In the genomic region with DNA sequence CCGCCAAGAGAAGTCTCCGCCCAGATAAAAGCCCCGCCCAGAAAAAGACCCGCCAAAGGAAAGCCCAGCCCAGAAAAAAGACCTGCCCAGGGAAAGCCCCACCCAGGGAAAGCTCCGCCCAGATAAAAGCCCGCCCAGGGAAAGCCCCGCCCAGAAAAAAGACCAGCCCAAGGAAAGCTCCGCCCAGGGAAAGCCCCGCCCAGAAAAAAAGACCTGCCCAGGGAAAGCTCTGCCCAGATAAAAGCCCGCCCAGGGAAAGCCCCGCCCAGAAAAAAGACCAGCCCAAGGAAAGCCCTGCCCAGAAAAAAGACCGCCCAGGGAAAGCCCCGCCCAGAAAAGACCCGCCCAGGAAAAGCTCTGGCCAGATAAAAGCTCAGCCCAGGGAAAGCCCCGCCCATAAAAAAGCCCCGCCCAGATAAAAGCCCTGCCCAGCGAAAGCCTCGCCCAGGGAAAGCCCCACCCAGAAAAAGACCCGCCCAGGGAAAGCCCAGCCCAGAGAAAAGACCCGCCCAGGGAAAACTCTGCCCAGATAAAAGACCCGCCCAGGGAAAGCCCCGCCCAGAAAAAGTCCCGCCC, we compare ENCODE assay signal across 9 cellular contexts. TPM values are rescaled to one million over a fixed set of nuclear protein-coding genes. Genes with fewer than 3 reads are reported as not detected.
DNase-seq lines count a peak whose midpoint lies in the region; ATAC-seq and TF ChIP-seq lines count a peak whose summit lies in the region.
"Had no signal": no experiment of that assay in that cellular context is flagged by ENCODE, and none has a peak within 500 bp of the region (broad histone marks: within the 10 kb centered on the region; RNA-seq: fewer than 3 reads in every experiment).

No MANE protein-coding gene starts in this region.

- H3K9me3 Mint-ChIP-seq in WTC11 = no peaks in the 10 kb centered on the region
- H3K9me3 Mint-ChIP-seq in stimulated activated naive CD8-positive, alpha-beta T cell treated with anti-CD3 and anti-CD28 coated beads, Interleukin-15, amount 100 ng/mL, for 72 hours = no peaks in the 10 kb centered on the region

- H3K4me1 Mint-ChIP-seq in WTC11 = no peaks in the 10 kb centered on the region; the same call in 1 of the 2 replicates
- peaks cover 22% of the 10 kb centered on the region for H3K4me1 Mint-ChIP-seq in stimulated activated naive CD8-positive, alpha-beta T cell treated with anti-CD3 and anti-CD28 coated beads, Interleukin-15, amount 100 ng/mL, for 72 hours

- TF ChIP-seq CTCF in WTC11 (IDR thresholded peaks at IDR 0.05) = no peak

- H3K27me3 Mint-ChIP-seq in WTC11 (ENCODE audit: low read depth) = peaks cover 14% of the 10 kb centered on the region
- peaks cover 43% of the 10 kb centered on the region for H3K27me3 Mint-ChIP-seq in stimulated activated naive CD8-positive, alpha-beta T cell treated with anti-CD3 and anti-CD28 coated beads, Interleukin-15, amount 100 ng/mL, for 72 hours

- no peaks in the 10 kb centered on the region for H3K9me3 ChIP-seq in HAP-1

- peak; percentile 33 for ATAC-seq in WTC11
- ATAC-seq in stimulated activated naive CD8-positive, alpha-beta T cell treated with anti-CD3 and anti-CD28 coated beads, Interleukin-15, amount 100 ng/mL, for 72 hours = peak; percentile 62

- no peaks in the 10 kb centered on the region for H3K36me3 ChIP-seq in HAP-1 (replicated peaks)

- H3K27me3 ChIP-seq in HAP-1 (ENCODE audit: low read depth) = peaks cover 9% of the 10 kb centered on the region

- POLR2A ChIA-PET in WTC11 (lab: Charles Lee) = no interaction called here

- CTCF ChIA-PET in WTC11 (lab: Charles Lee) = interaction anchor here (0.6 to 3.6 kb wide), 16 partner anchors 12 to 303 kb away, joined by 3 to 19 read pairs (median 4); a partner anchor contains a TSS

- peak; percentile 50 for DNase-seq in NCI-H2227 (lab: John Stamatoyannopoulos, UW; ENCODE audit: unreplicated experiment)
- no peak for DNase-seq in NCI-H2227 treated with DMSO at 0.1 percent for 48 hours (lab: John Stamatoyannopoulos, UW)
- DNase-seq in HAP-1 (ENCODE audit: low spot score in 2 of 2) = peak; percentile 83 to 98
- DNase-seq in NCI-H1436 treated with DMSO at 0.1 percent for 48 hours (lab: John Stamatoyannopoulos, UW) = peak; percentile 75
- DNase-seq in WTC11 (ENCODE audit: low spot score) = peak; percentile 80
- peak in 1 of 2 donors; percentile 88 for DNase-seq in stimulated activated naive CD8-positive, alpha-beta T cell treated with anti-CD3 and anti-CD28 coated beads, Interleukin-15, amount 100 ng/mL, for 72 hours
- DNase-seq in NCI-H1105 treated with DMSO at 0.1 percent for 48 hours (lab: John Stamatoyannopoulos, UW) = no peak
- DNase-seq in NCI-H524 (lab: John Stamatoyannopoulos, UW) = no peak

- H3K4me3 ChIP-seq in HAP-1 = no peak overlapping the region

- H3K4me1 ChIP-seq in HAP-1 = peaks cover 11% of the 10 kb centered on the region

- H3K4me3 Mint-ChIP-seq in WTC11 = no peak overlapping the region
- H3K4me3 Mint-ChIP-seq in stimulated activated naive CD8-positive, alpha-beta T cell treated with anti-CD3 and anti-CD28 coated beads, Interleukin-15, amount 100 ng/mL, for 72 hours = peak overlapping the region; percentile 17 to 59

- H3K36me3 Mint-ChIP-seq in WTC11 = no peaks in the 10 kb centered on the region

- no peak overlapping the region for H3K27ac Mint-ChIP-seq in WTC11
- H3K27ac Mint-ChIP-seq in stimulated activated naive CD8-positive, alpha-beta T cell treated with anti-CD3 and anti-CD28 coated beads, Interleukin-15, amount 100 ng/mL, for 72 hours = no peak overlapping the region

- in situ Hi-C loops in HAP-1 (cut with MboI; ENCODE audit: low sequenced_read_pairs) = no loop called here

TF ChIP-seq in WTC11, 78 proteins besides CTCF, POLR2A, EP300 and RAD21:
- no peak for TF ChIP-seq ESRRA (CRISPR knock-in tag; IDR thresholded peaks at IDR 0.05; ENCODE audit: borderline replicate concordance)

RNA-seq across cellular contexts. Expression of a gene that starts 11.6 kb away (rescaled TPM):
- total RNA-seq in WTC11 (2021) = 4.0 to 6.6 TPM (median 4.1 TPM) in 3 replicates
- total RNA-seq: glomerular endothelial cell had no signal

RNA-seq across cellular contexts. Expression of a gene that starts 19.3 kb away (rescaled TPM):
- total RNA-seq in WTC11 (2021) = 1.1 to 2.2 TPM (median 2.1 TPM) in 3 replicates
- total RNA-seq: glomerular endothelial cell had no signal

RNA-seq across cellular contexts. Expression of a gene that starts 21.3 kb away (rescaled TPM):
- total RNA-seq in WTC11 (2021) = not detected in 3 replicates
- total RNA-seq: glomerular endothelial cell had no signal

RNA-seq across cellular contexts. Expression of a gene that starts 36.0 kb away (rescaled TPM):
- total RNA-seq in WTC11 (2021) = 38.9 to 43.7 TPM (median 42.1 TPM) in 3 replicates

RNA-seq across cellular contexts. Expression of a gene that starts 37.8 kb away (rescaled TPM):
- 61.0 to 80.9 TPM (median 61.2 TPM) in 3 replicates for total RNA-seq in WTC11 (2021)

Comparison
In these comparisons a context has a peak if more than half of its experiments do, and no peak if none do; other contexts are left out.
1. DNase-seq: peak in NCI-H2227 (single experiment), HAP-1 (2 of 2), NCI-H1436 treated with DMSO at 0.1 percent for 48 hours (single experiment) and WTC11 (single experiment); none in NCI-H2227 treated with DMSO at 0.1 percent for 48 hours (single experiment), NCI-H1105 treated with DMSO at 0.1 percent for 48 hours (single experiment) and NCI-H524 (0 of 2).